In genomic region chr1:205775015-205775716, GRCh38 we compare ENCODE assay signal across 8 cellular contexts. TPM values are rescaled to one million over a fixed set of nuclear protein-coding genes. Genes with fewer than 3 reads are reported as not detected.
DNase-seq lines count a peak whose midpoint lies in the region; ATAC-seq and TF ChIP-seq lines count a peak whose summit lies in the region.

Gene RAB29, minus strand, starts transcription at chr1:205775482. Its CDS starts 526 bp downstream, at chr1:205774956.

- peak; percentile 89 for ATAC-seq in HG02759 (IDR thresholded peaks at IDR 0.05; ENCODE audit: unreplicated experiment)
- ATAC-seq in heart right ventricle = peak; percentile 93 to 97 (median 97)
- ATAC-seq in upper lobe of left lung (ENCODE audit: low FRiP score in 2 of 2) = peak; percentile 94 to 99

- no peak for TF ChIP-seq EP300 in upper lobe of left lung (IDR thresholded peaks at IDR 0.05)

- H3K27me3 ChIP-seq in adipocyte (replicated peaks; ENCODE audit: control insufficient read depth, insufficient read depth, low read length) = no peaks in the 10 kb centered on the region
- H3K27me3 ChIP-seq in heart right ventricle = no peaks in the 10 kb centered on the region
- no peaks in the 10 kb centered on the region for H3K27me3 ChIP-seq in upper lobe of left lung

- intact Hi-C loops in heart right ventricle (cut with DNase I) (no loop called here), posterior vena cava (cut with DNase I) (no loop called here)

- TF ChIP-seq POLR2A in upper lobe of left lung (IDR thresholded peaks at IDR 0.05) = peak; percentile 47 to 63 (median 58)

- DNase-seq in GM12865 (ENCODE audit: low read depth) (peak; percentile 90), NCI-H1417 (lab: John Stamatoyannopoulos, UW) (peak; percentile 78 to 87 (median 83)), T-helper 1 cell (peak; percentile 68 to 91 (median 81)), adipocyte (ENCODE audit: low read depth) (peak; percentile 96), heart right ventricle (peak; percentile 76 to 87), posterior vena cava (ENCODE audit: low spot score) (peak; percentile 93), upper lobe of left lung (peak; percentile 88 to 92)

- peak within 1 kb of the TSS; percentile 93 for H3K9ac ChIP-seq in adipocyte (ENCODE audit: low read length)

- H3K9me3 ChIP-seq in adipocyte (ENCODE audit: control insufficient read depth, low read length) = no peaks in the 10 kb centered on the region
- no peaks in the 10 kb centered on the region for H3K9me3 ChIP-seq in heart right ventricle
- no peaks in the 10 kb centered on the region for H3K9me3 ChIP-seq in upper lobe of left lung

- H3K4me3 ChIP-seq in GM12865 (ENCODE audit: low read depth, low read length) (peak within 1 kb of the TSS; percentile 78), adipocyte (ENCODE audit: low read length) (peak within 1 kb of the TSS; percentile 95), heart right ventricle (peak within 1 kb of the TSS; percentile 62 to 94 (median 80)), upper lobe of left lung (peak within 1 kb of the TSS; percentile 65 to 82 (median 76))

- 0 to 1% methylated on average over 40 of the region's 40 CpGs for WGBS in heart right ventricle, 2 donors
- 0 to 1% methylated on average over 9 to 23 of the region's 40 CpGs for WGBS in upper lobe of left lung, 2 donors

- H3K27ac ChIP-seq in heart right ventricle = peak within 1 kb of the TSS; percentile 0 to 86 (median 60)
- H3K27ac ChIP-seq in upper lobe of left lung = peak within 1 kb of the TSS; percentile 64 to 90 (median 82)

- H3K4me1 ChIP-seq in adipocyte (ENCODE audit: control insufficient read depth, insufficient read depth, low read length) (peaks cover 15% of the 10 kb centered on the region), heart right ventricle (peaks cover 0 to 36% (median 11%) of the 10 kb centered on the region in 9 donors), upper lobe of left lung (peaks cover 6 to 13% (median 12%) of the 10 kb centered on the region in 4 donors)

- peaks cover 9% of the 10 kb centered on the region for H3K36me3 ChIP-seq in adipocyte (ENCODE audit: control insufficient read depth, insufficient read depth, low read length, severe bottlenecking)
- H3K36me3 ChIP-seq in heart right ventricle = peaks cover 0 to 21% (median 0%) of the 10 kb centered on the region in 9 donors
- no peaks in the 10 kb centered on the region for H3K36me3 ChIP-seq in upper lobe of left lung

- TF ChIP-seq CTCF in GM12865 (IDR thresholded peaks at IDR 0.05; ENCODE audit: insufficient read depth, low read depth, low read length, missing control alignments) (no peak), heart right ventricle (IDR thresholded peaks at IDR 0.05) (no peak), upper lobe of left lung (IDR thresholded peaks at IDR 0.05) (peak in 1 of 6 experiments; percentile 26)

RNA-seq across cellular contexts. Expression of gene RAB29, which starts in this region (rescaled TPM):
- total RNA-seq in heart right ventricle (10 to 100 TPM in 9 of 10 donors, 1 to 10 TPM in 1; 9.1 to 23.1 (median 16.3) TPM), posterior vena cava (10 to 100 TPM; 19.8 to 23.9 TPM), upper lobe of left lung (10 to 100 TPM; 17.8 to 27.6 (median 25.1) TPM)
- 10 to 100 TPM in 1 of 2 donors, 1 to 10 TPM in 1; 5.6 to 10.4 TPM for polyA plus RNA-seq in heart right ventricle

Comparison
In these comparisons a context has a peak if more than half of its experiments do, and no peak if none do; other contexts are left out.
1. Peak in every context shown above with its lines: DNase-seq, ATAC-seq, H3K4me3 ChIP-seq and H3K27ac ChIP-seq.